Comparison of ENCODE assay signal across 8 cellular contexts in genomic region chr22:36480941-36481392, GRCh38. TPM values are rescaled to one million over a fixed set of nuclear protein-coding genes. Genes with fewer than 3 reads are reported as not detected.
DNase-seq lines count a peak whose midpoint lies in the region; ATAC-seq and TF ChIP-seq lines count a peak whose summit lies in the region.

No MANE protein-coding gene starts in this region.

- peak overlapping the region; percentile 79 for H3K4me3 ChIP-seq in OCI-LY7 (ENCODE audit: low read depth, low read length, poor library complexity, severe bottlenecking)
- H3K4me3 ChIP-seq in esophagus muscularis mucosa = peak overlapping the region; percentile 67 to 86 (median 74)
- H3K4me3 ChIP-seq in sigmoid colon = peak overlapping the region; percentile 58 to 73 (median 63)

- H3K9me2 ChIP-seq in OCI-LY7 (ENCODE audit: insufficient read depth, low read length) = no peaks in the 10 kb centered on the region

- peak overlapping the region; percentile 74 for H3K4me2 ChIP-seq in OCI-LY7 (ENCODE audit: low read length)

- H3K36me3 ChIP-seq in OCI-LY7 (ENCODE audit: insufficient read depth, low read length) (peaks cover 42% of the 10 kb centered on the region), esophagus muscularis mucosa (peaks cover 13 to 46% (median 39%) of the 10 kb centered on the region in 4 donors), sigmoid colon (peaks cover 3 to 35% (median 12%) of the 10 kb centered on the region in 4 donors)

- H2AFZ ChIP-seq in OCI-LY7 (ENCODE audit: low read length) = peak overlapping the region; percentile 79

- 11% methylated on average over 9 of the region's 9 CpGs for WGBS in esophagus muscularis mucosa
- 4 to 8% methylated on average over 9 of the region's 9 CpGs for WGBS in sigmoid colon, 2 donors

- H4K20me1 ChIP-seq in OCI-LY7 (ENCODE audit: insufficient read depth, low read length) = no peaks in the 10 kb centered on the region

- peak; percentile 2 for ATAC-seq in GM18909 (IDR thresholded peaks at IDR 0.05; ENCODE audit: poor library complexity, unreplicated experiment)

- H3K9me3 ChIP-seq in OCI-LY7 (ENCODE audit: low read length) = no peaks in the 10 kb centered on the region
- H3K9me3 ChIP-seq in esophagus muscularis mucosa = no peaks in the 10 kb centered on the region
- no peaks in the 10 kb centered on the region for H3K9me3 ChIP-seq in sigmoid colon

- BruUV-seq in OCI-LY7 (replicated peaks; lab: Mats Ljungman, UMichigan) = TSS peak; percentile 87

- no peak for TF ChIP-seq EP300 in esophagus muscularis mucosa (IDR thresholded peaks at IDR 0.05)
- no peak for TF ChIP-seq EP300 in sigmoid colon (IDR thresholded peaks at IDR 0.05)

- TF ChIP-seq POLR2A in esophagus muscularis mucosa (IDR thresholded peaks at IDR 0.05; ENCODE audit: low read depth) (no peak), sigmoid colon (IDR thresholded peaks at IDR 0.05) (no peak)

- no peak for TF ChIP-seq CTCF in OCI-LY7 (conservative IDR thresholded peaks at IDR 0.05; ENCODE audit: low read length)
- TF ChIP-seq CTCF in esophagus muscularis mucosa (IDR thresholded peaks at IDR 0.05) = no peak
- TF ChIP-seq CTCF in sigmoid colon (IDR thresholded peaks at IDR 0.05) = no peak

- POLR2A ChIA-PET in OCI-LY7 (lab: Charles Lee) = interaction anchor here (0.5 to 0.6 kb wide), 2 partner anchors 74 to 469 kb away, joined by 4 to 5 read pairs; no protein-coding TSS in a partner anchor

- H3K4me1 ChIP-seq in OCI-LY7 (ENCODE audit: insufficient read depth, low read length, poor library complexity, severe bottlenecking) (peaks cover 12% of the 10 kb centered on the region), esophagus muscularis mucosa (peaks cover 19 to 32% (median 26%) of the 10 kb centered on the region in 4 donors), sigmoid colon (peaks cover 0 to 21% (median 20%) of the 10 kb centered on the region in 4 donors)

- CTCF ChIA-PET in OCI-LY7 (lab: Charles Lee; ENCODE audit: unreplicated experiment) = interaction anchor here (0.6 kb wide), 1 partner anchor 120 kb away, joined by 3 read pairs; no protein-coding TSS in a partner anchor

- H3K27ac ChIP-seq in OCI-LY7 (ENCODE audit: low read depth, low read length, poor library complexity, severe bottlenecking) = peak overlapping the region; percentile 93
- H3K27ac ChIP-seq in esophagus muscularis mucosa (replicated peaks in 1 of 4) = peak overlapping the region; percentile 95 to 98 (median 96)
- peak overlapping the region; percentile 97 to 99 (median 98) for H3K27ac ChIP-seq in sigmoid colon

- intact Hi-C loops in OCI-LY7 (cut with micrococcal nuclease; ENCODE audit: unreplicated experiment) (no loop called here), esophagus muscularis mucosa (cut with DNase I) (no loop called here), sigmoid colon (cut with DNase I) (no loop called here)

- DNase-seq in OCI-LY7 (ENCODE audit: low spot score) (no peak), esophagus muscularis mucosa (ENCODE audit: extremely low spot score) (no peak), sigmoid colon (no peak), NCI-H1092 treated with DMSO at 0.1 percent for 48 hours (lab: John Stamatoyannopoulos, UW) (no peak), middle frontal gyrus (ENCODE audit: extremely low spot score, low spot score) (no peak)
- no peak for DNase-seq in effector CD8-positive, alpha-beta T cell (lab: John Stamatoyannopoulos, UW)
- no peak for DNase-seq in stimulated activated CD4-positive, alpha-beta T cell treated with anti-CD3 and anti-CD28 coated beads, Interleukin-12 subunit alpha, Interleukin-12 subunit beta, amount 100 ng/mL, for 4 hours

- peaks cover 10% of the 10 kb centered on the region; the same call in 1 of the 2 replicates for H3K79me2 ChIP-seq in OCI-LY7 (ENCODE audit: insufficient read depth, low read depth, low read length)

- H3K27me3 ChIP-seq in esophagus muscularis mucosa (no peaks in the 10 kb centered on the region), sigmoid colon (no peaks in the 10 kb centered on the region)

RNA-seq across cellular contexts. Expression of gene TXN2, which starts 0.5 kb away (rescaled TPM):
- total RNA-seq in OCI-LY7 (2014; rRNA removed; shearing (Covaris generic)) = 32.0 and 33.4 TPM in 2 replicates
- 94.2 and 106 TPM in 2 replicates for total RNA-seq in OCI-LY7 (2022)
- total RNA-seq in esophagus muscularis mucosa = 10 to 100 TPM; 34.9 to 56.5 (median 47.2) TPM
- total RNA-seq in sigmoid colon = 10 to 100 TPM; 43.2 to 72.2 (median 61.9) TPM
- polyA plus RNA-seq in sigmoid colon = 100 to 1,000 TPM; 145 to 181 (median 171) TPM

RNA-seq across cellular contexts. Expression of gene FOXRED2, which starts 25.9 kb away (rescaled TPM):
- 16.2 and 22.6 TPM in 2 replicates for total RNA-seq in OCI-LY7 (2014; rRNA removed; shearing (Covaris generic))
- total RNA-seq in OCI-LY7 (2022) (40.6 and 48.3 TPM in 2 replicates), esophagus muscularis mucosa (10 to 100 TPM in 1 of 4 donors, 1 to 10 TPM in 3; 4.6 to 12.5 (median 5.4) TPM), sigmoid colon (1 to 10 TPM; 4.2 to 4.8 (median 4.7) TPM)
- polyA plus RNA-seq in sigmoid colon = 1 to 10 TPM in 1 of 3 donors, under 1 TPM in 2; under 0.01 to 5.4 (median 0.69) TPM

RNA-seq across cellular contexts. Expression of gene EIF3D, which starts 48.0 kb away (rescaled TPM):
- total RNA-seq in OCI-LY7 (2014; rRNA removed; shearing (Covaris generic)) = 270 and 307 TPM in 2 replicates
- total RNA-seq in OCI-LY7 (2022) (201 and 223 TPM in 2 replicates), esophagus muscularis mucosa (100 to 1,000 TPM; 200 to 282 (median 252) TPM), sigmoid colon (100 to 1,000 TPM; 260 to 376 (median 290) TPM)
- 100 to 1,000 TPM; 130 to 221 (median 197) TPM for polyA plus RNA-seq in sigmoid colon
